Comparison of ENCODE assay signal across 8 cellular contexts in the genomic region with DNA sequence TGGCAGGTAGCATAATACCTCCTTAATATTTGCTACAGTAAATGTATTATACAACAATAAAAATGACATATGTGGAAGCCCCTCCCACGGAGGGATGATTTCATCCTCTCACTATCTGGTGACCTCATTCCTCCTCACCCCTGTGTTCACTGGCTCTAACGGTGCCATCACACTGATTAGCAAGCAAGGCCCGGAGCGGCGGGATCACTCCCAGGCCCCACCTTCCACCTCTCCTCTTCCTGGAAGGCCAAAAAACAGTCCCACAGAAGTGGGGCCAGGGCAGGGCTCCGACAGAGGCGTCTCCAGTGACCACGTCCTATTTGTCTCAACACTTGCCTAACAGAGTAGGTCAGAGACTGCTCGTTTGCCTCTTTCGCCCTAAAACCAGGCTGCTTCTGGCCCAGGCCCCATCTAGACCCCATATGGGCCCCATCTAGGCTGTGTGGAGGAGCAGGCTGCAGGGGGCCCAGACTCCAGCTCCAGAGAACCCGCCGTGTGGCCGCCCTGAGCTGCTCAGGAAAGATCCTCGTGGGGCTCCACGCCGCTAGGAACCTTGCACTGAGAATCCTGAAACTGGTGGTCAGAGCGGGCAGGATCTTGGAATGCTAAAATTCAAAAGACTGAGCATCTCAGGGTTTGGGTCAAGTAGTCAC. TPM values are rescaled to one million over a fixed set of nuclear protein-coding genes. Genes with fewer than 3 reads are reported as not detected.
A peak's percentile ranks its signal among the peaks of the same experiment; 100 is the strongest.
DNase-seq lines count a peak whose midpoint lies in the region; ATAC-seq and TF ChIP-seq lines count a peak whose summit lies in the region.

No MANE protein-coding gene starts in this region.

- H3K4me3 ChIP-seq in SK-N-MC (no peak overlapping the region), adrenal gland (no peak overlapping the region), left lung (peak overlapping the region in 1 of 2 donors; percentile 57), prostate gland (no peak overlapping the region)

- peak overlapping the region; percentile 94 for H3K27ac Mint-ChIP-seq in stimulated activated naive CD8-positive, alpha-beta T cell treated with anti-CD3 and anti-CD28 coated beads, Interleukin-15, Interleukin-2, amounts not matched to agents 100 ng/mL and 50 ng/mL, for 24 hours

- peak overlapping the region; percentile 47 for H3K27ac ChIP-seq in SK-N-MC
- peak overlapping the region in 2 of 5 donors; percentile 42 to 55 for H3K27ac ChIP-seq in adrenal gland
- peak overlapping the region; percentile 67 to 94 for H3K27ac ChIP-seq in left lung
- no peak overlapping the region for H3K27ac ChIP-seq in prostate gland

- H3K4me1 ChIP-seq in adrenal gland (replicated peaks in 1 of 2) (peaks cover 3 to 23% of the 10 kb centered on the region in 2 donors), left lung (peaks cover 26 to 82% of the 10 kb centered on the region in 2 donors), prostate gland (replicated peaks) (peaks cover 3% of the 10 kb centered on the region)

- no peaks in the 10 kb centered on the region for H3K9me3 Mint-ChIP-seq in stimulated activated naive CD8-positive, alpha-beta T cell treated with anti-CD3 and anti-CD28 coated beads, Interleukin-15, Interleukin-2, amounts not matched to agents 100 ng/mL and 50 ng/mL, for 24 hours

- H3K36me3 Mint-ChIP-seq in stimulated activated naive CD8-positive, alpha-beta T cell treated with anti-CD3 and anti-CD28 coated beads, Interleukin-15, Interleukin-2, amounts not matched to agents 100 ng/mL and 50 ng/mL, for 24 hours (ENCODE audit: low read depth), result peaks cover 4% of the 10 kb centered on the region

- peaks cover 88% of the 10 kb centered on the region for H3K4me1 Mint-ChIP-seq in stimulated activated naive CD8-positive, alpha-beta T cell treated with anti-CD3 and anti-CD28 coated beads, Interleukin-15, Interleukin-2, amounts not matched to agents 100 ng/mL and 50 ng/mL, for 24 hours (ENCODE audit: low read depth)

- ATAC-seq in left lung (peak; percentile 31), GM19395 (IDR thresholded peaks at IDR 0.05; ENCODE audit: unreplicated experiment) (no peak)

- H3K9me3 ChIP-seq in SK-N-MC (ENCODE audit: low read depth, low read length), result no peaks in the 10 kb centered on the region
- H3K9me3 ChIP-seq in adrenal gland (replicated peaks in 1 of 3), result no peaks in the 10 kb centered on the region
- no peaks in the 10 kb centered on the region for H3K9me3 ChIP-seq in left lung
- no peaks in the 10 kb centered on the region for H3K9me3 ChIP-seq in prostate gland

- peak overlapping the region; percentile 93 for H3K4me3 Mint-ChIP-seq in stimulated activated naive CD8-positive, alpha-beta T cell treated with anti-CD3 and anti-CD28 coated beads, Interleukin-15, Interleukin-2, amounts not matched to agents 100 ng/mL and 50 ng/mL, for 24 hours

- TF ChIP-seq POLR2A in adrenal gland (IDR thresholded peaks at IDR 0.05), result no peak
- TF ChIP-seq POLR2A in prostate gland (IDR thresholded peaks at IDR 0.05), result no peak

- TF ChIP-seq CTCF in adrenal gland (IDR thresholded peaks at IDR 0.05) (no peak), left lung (IDR thresholded peaks at IDR 0.05) (no peak), prostate gland (IDR thresholded peaks at IDR 0.05) (no peak)

- no peak overlapping the region for H3K9ac ChIP-seq in SK-N-MC (ENCODE audit: insufficient read length)

- intact Hi-C loops in adrenal gland (cut with DNase I) (no loop called here), left lung (cut with DNase I) (no loop called here), prostate gland (cut with DNase I) (no loop called here)

- no peaks in the 10 kb centered on the region for H3K27me3 Mint-ChIP-seq in stimulated activated naive CD8-positive, alpha-beta T cell treated with anti-CD3 and anti-CD28 coated beads, Interleukin-15, Interleukin-2, amounts not matched to agents 100 ng/mL and 50 ng/mL, for 24 hours

- WGBS in adrenal gland, 4 donors, result 56 to 72% (median 66%) methylated on average over 14 to 17 of the region's 17 CpGs
- 67% methylated on average over 17 of the region's 17 CpGs for WGBS in prostate gland

- H3K27me3 ChIP-seq in adrenal gland, result no peaks in the 10 kb centered on the region
- no peaks in the 10 kb centered on the region for H3K27me3 ChIP-seq in left lung
- no peaks in the 10 kb centered on the region for H3K27me3 ChIP-seq in prostate gland (replicated peaks; ENCODE audit: insufficient read depth)

- DNase-seq in EL, result peak; percentile 95
- DNase-seq in SK-N-MC (ENCODE audit: low read depth, low spot score), result no peak
- peak in 4 of 7 donors; percentile 28 to 68 (median 60) for DNase-seq in adrenal gland
- peak; percentile 68 to 86 for DNase-seq in left lung
- no peak for DNase-seq in prostate gland (ENCODE audit: low spot score)
- DNase-seq in 8988T, result no peak

- H3K36me3 ChIP-seq in SK-N-MC (ENCODE audit: insufficient read depth, low read length) (no peaks in the 10 kb centered on the region), adrenal gland (replicated peaks in 1 of 2) (no peaks in the 10 kb centered on the region), left lung (no peaks in the 10 kb centered on the region), prostate gland (no peaks in the 10 kb centered on the region)

RNA-seq across cellular contexts. Expression of gene SELPLG, which starts 3.7 kb away (rescaled TPM):
- total RNA-seq in adrenal gland (10 to 100 TPM in 7 of 8 donors, 1 to 10 TPM in 1; 9.4 to 46.1 (median 16.0) TPM), left lung (10 to 100 TPM; 28.3 to 61.0 TPM), prostate gland (1 to 10 TPM; 2.6 to 5.3 TPM)
- 1 to 10 TPM; 3.3 to 4.8 (median 3.8) TPM for polyA plus RNA-seq in adrenal gland

RNA-seq across cellular contexts. Expression of gene TMEM119, which starts 32.1 kb away (rescaled TPM):
- total RNA-seq in adrenal gland (10 to 100 TPM in 3 of 8 donors, 1 to 10 TPM in 5; 3.8 to 14.8 (median 7.1) TPM), left lung (10 to 100 TPM; 50.5 to 90.9 TPM), prostate gland (10 to 100 TPM in 1 of 2 donors, 1 to 10 TPM in 1; 1.7 to 19.1 TPM)
- 10 to 100 TPM in 1 of 3 donors, 1 to 10 TPM in 2; 3.1 to 12.4 (median 5.6) TPM for polyA plus RNA-seq in adrenal gland

Comparison
In these comparisons a context has a peak if more than half of its experiments do, and no peak if none do; other contexts are left out.
1. DNase-seq: peak in EL (single experiment), adrenal gland (4 of 7) and left lung (2 of 2); none in SK-N-MC (single experiment), prostate gland (single experiment) and 8988T (single experiment).
2. H3K27ac ChIP-seq: peak in SK-N-MC (single experiment) and left lung (2 of 2); none in prostate gland (0 of 2).